15 cellular contexts compared by ENCODE assay signal in the genomic region with DNA sequence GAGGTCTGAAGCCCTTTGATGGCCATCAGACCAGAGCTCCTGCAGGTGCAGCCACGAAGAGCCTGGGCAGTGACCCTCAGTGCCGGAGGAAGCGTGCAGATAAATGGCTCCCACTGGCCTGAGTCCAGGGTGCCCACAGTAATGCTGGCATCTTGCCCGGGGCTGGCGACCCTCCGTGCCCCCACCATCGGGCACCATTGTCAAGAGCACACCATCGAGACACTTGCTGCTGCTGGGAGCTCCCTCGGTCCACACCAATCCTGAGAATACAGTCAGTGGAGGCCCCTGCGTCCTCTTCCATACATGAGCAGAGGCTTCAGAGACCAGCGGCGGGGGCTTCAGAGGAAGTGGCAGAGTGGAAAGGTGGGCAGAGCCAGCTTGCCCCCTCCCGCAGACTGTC.
DNase-seq lines count a peak whose midpoint lies in the region; ATAC-seq and TF ChIP-seq lines count a peak whose summit lies in the region.
"Had no signal": no experiment of that assay in that cellular context is flagged by ENCODE, and none has a peak within 500 bp of the region (broad histone marks: within the 10 kb centered on the region; RNA-seq: fewer than 3 reads in every experiment).

No MANE protein-coding gene starts in this region.

- 95 to 98% methylated on average over 9 to 13 of the region's 13 CpGs for WGBS in endodermal cell (ENCODE audit: insufficient coverage in 1 of 2, insufficient read length in 1 of 2), 2 experiments
- WGBS in neuronal stem cell (ENCODE audit: extremely low coverage in 2 of 2, insufficient read length in 2 of 2, insufficient replicate concordance in 1 of 2), 2 donors: no CpG with 5 or more reads among the region's 13 CpGs

- no peak overlapping the region for H3K23ac ChIP-seq in neuronal stem cell (ENCODE audit: low read depth, low read length, poor library complexity)

- no peak overlapping the region for H2BK120ac ChIP-seq in neuronal stem cell (ENCODE audit: low read depth, low read length)

- H3K27me3 ChIP-seq in endodermal cell (ENCODE audit: control insufficient read depth, insufficient read depth, low read length, poor library complexity, severe bottlenecking) (no peaks in the 10 kb centered on the region), neuronal stem cell (ENCODE audit: control insufficient read depth in 3 of 3, insufficient read depth in 3 of 3, low read depth in 1 of 3, low read length in 3 of 3) (peaks cover 0 to 5% (median 0%) of the 10 kb centered on the region in 3 experiments)
- H3K27me3 ChIP-seq: BLaER1 had no signal

- no peaks in the 10 kb centered on the region for H3K79me1 ChIP-seq in neuronal stem cell (ENCODE audit: low read depth, low read length)

- TF ChIP-seq CTCF in endodermal cell (conservative IDR thresholded peaks at IDR 0.05): no peak
- no peak for TF ChIP-seq CTCF in type B pancreatic cell (conservative IDR thresholded peaks at IDR 0.05)

- no peaks in the 10 kb centered on the region for H3K36me3 ChIP-seq in endodermal cell (ENCODE audit: control insufficient read depth, insufficient read depth, low read length)
- no peaks in the 10 kb centered on the region for H3K36me3 ChIP-seq in neuronal stem cell (replicated peaks in 1 of 2; ENCODE audit: control insufficient read depth in 2 of 2, insufficient read depth in 2 of 2, low read length in 2 of 2)
- H3K36me3 ChIP-seq: BLaER1 had no signal

- no peak overlapping the region for H3K4me2 ChIP-seq in neuronal stem cell (ENCODE audit: insufficient read depth, low read length, poor library complexity, severe bottlenecking)
- H3K4me2 ChIP-seq: BLaER1 had no signal

- no peak overlapping the region for H2BK12ac ChIP-seq in neuronal stem cell (ENCODE audit: low read length)

- H3K4me1 ChIP-seq in endodermal cell (ENCODE audit: control insufficient read depth, insufficient read depth, low read length) (no peaks in the 10 kb centered on the region), neuronal stem cell (ENCODE audit: control insufficient read depth in 2 of 2, insufficient read depth in 1 of 2, low read depth in 1 of 2, low read length in 2 of 2) (no peaks in the 10 kb centered on the region)
- H3K4me1 ChIP-seq: BLaER1, Caco-2 had no signal

- H3K9me3 ChIP-seq in endodermal cell (ENCODE audit: control insufficient read depth, low read length): no peaks in the 10 kb centered on the region
- H3K9me3 ChIP-seq in neuronal stem cell (replicated peaks in 1 of 2; ENCODE audit: control insufficient read depth in 2 of 2, insufficient read depth in 1 of 2, low read depth in 1 of 2, low read length in 2 of 2): no peaks in the 10 kb centered on the region
- H3K9me3 ChIP-seq: Caco-2 had no signal

- H3K18ac ChIP-seq in neuronal stem cell (ENCODE audit: low read length): peak overlapping the region; percentile 29

- H3K4me1 Mint-ChIP-seq in endodermal cell (peaks cover 2% of the 10 kb centered on the region), type B pancreatic cell (ENCODE audit: unreplicated experiment) (no peaks in the 10 kb centered on the region)
- H3K4me1 Mint-ChIP-seq: CD8-positive, alpha-beta memory T cell had no signal

- H3K27me3 Mint-ChIP-seq in endodermal cell (ENCODE audit: insufficient read depth) (peaks cover 72% of the 10 kb centered on the region), type B pancreatic cell (peaks cover 30% of the 10 kb centered on the region)

- POLR2A ChIA-PET in HEK293T (lab: Yijun Ruan, JAX): no interaction called here

- H3K4me3 Mint-ChIP-seq in endodermal cell (no peak overlapping the region), type B pancreatic cell (no peak overlapping the region)
- H3K4me3 Mint-ChIP-seq: CD8-positive, alpha-beta memory T cell had no signal

- no peak overlapping the region for H2AFZ ChIP-seq in neuronal stem cell (ENCODE audit: low read length)

- H2BK5ac ChIP-seq in neuronal stem cell (ENCODE audit: low read length): no peak overlapping the region

- no peaks in the 10 kb centered on the region for H3K36me3 Mint-ChIP-seq in endodermal cell (ENCODE audit: low read depth)
- H3K36me3 Mint-ChIP-seq in type B pancreatic cell: no peaks in the 10 kb centered on the region
- H3K36me3 Mint-ChIP-seq: CD8-positive, alpha-beta memory T cell had no signal

- no peak overlapping the region for H4K8ac ChIP-seq in neuronal stem cell (ENCODE audit: low read depth, low read length)

- CTCF ChIA-PET in HEK293T (lab: Yijun Ruan, JAX): no interaction called here

- H3K9me3 Mint-ChIP-seq in endodermal cell (no peaks in the 10 kb centered on the region), type B pancreatic cell (peaks cover 3% of the 10 kb centered on the region)

- H3K14ac ChIP-seq in neuronal stem cell (ENCODE audit: low read length): no peak overlapping the region

- no peak overlapping the region for H4K91ac ChIP-seq in neuronal stem cell (ENCODE audit: low read depth, low read length, poor library complexity)

- H3K4me3 ChIP-seq in endodermal cell (ENCODE audit: low read length): no peak overlapping the region
- H3K4me3 ChIP-seq in neuronal stem cell (ENCODE audit: low read length in 2 of 2): no peak overlapping the region
- H3K4me3 ChIP-seq: BLaER1 had no signal

- H3K27ac Mint-ChIP-seq in endodermal cell: no peak overlapping the region
- no peak overlapping the region for H3K27ac Mint-ChIP-seq in type B pancreatic cell
- H3K27ac Mint-ChIP-seq: CD8-positive, alpha-beta memory T cell had no signal

- no peak for ATAC-seq in GM21576 (IDR thresholded peaks at IDR 0.05; ENCODE audit: unreplicated experiment)

- peak; percentile 6 for DNase-seq in activated CD8-positive, alpha-beta memory T cell treated with anti-CD3 and anti-CD28 coated beads, Interleukin-2, amount 50 U/mL, for 48 hours
- DNase-seq in activated CD8-positive, alpha-beta memory T cell treated with anti-CD3 and anti-CD28 coated beads for 24 hours: no peak
- DNase-seq in endodermal cell (peak; percentile 17), neuronal stem cell (ENCODE audit: low spot score) (no peak), type B pancreatic cell (ENCODE audit: extremely low spot score, unreplicated experiment) (peak; percentile 43), HEK293T (ENCODE audit: extremely low spot score) (no peak), DMS53 (lab: John Stamatoyannopoulos, UW) (no peak)
- DNase-seq: 8988T; AML-193; Caco-2; CD8-positive, alpha-beta memory T cell; GF-D8; H7 had no signal

- no peak overlapping the region for H2BK15ac ChIP-seq in neuronal stem cell (ENCODE audit: low read length)

- H2AK5ac ChIP-seq in neuronal stem cell (ENCODE audit: low read depth, low read length): peak overlapping the region; percentile 27

- H3K27ac ChIP-seq in endodermal cell (ENCODE audit: low read depth, low read length): no peak overlapping the region
- no peak overlapping the region for H3K27ac ChIP-seq in neuronal stem cell (replicated peaks; ENCODE audit: low read length)
- H3K27ac ChIP-seq: BLaER1 had no signal

- H3K4ac ChIP-seq in neuronal stem cell (ENCODE audit: low read length): no peak overlapping the region

- H3K9ac ChIP-seq in endodermal cell (ENCODE audit: extremely low read depth, low read length, poor library complexity, severe bottlenecking): no peak overlapping the region
- no peak overlapping the region for H3K9ac ChIP-seq in neuronal stem cell (ENCODE audit: low read depth, low read length, poor library complexity)
- H3K9ac ChIP-seq: BLaER1 had no signal

TF ChIP-seq in HEK293T, 16 proteins besides CTCF, POLR2A, EP300 and RAD21:
- TF ChIP-seq SP1 (IDR thresholded peaks at IDR 0.05) (no peak), ELF4 (IDR thresholded peaks at IDR 0.05) (no peak), ARNT (IDR thresholded peaks at IDR 0.05) (no peak), FOXM1 (IDR thresholded peaks at IDR 0.05; ENCODE audit: borderline replicate concordance) (no peak), FOXK2 (IDR thresholded peaks at IDR 0.05) (no peak), FOXA1 (IDR thresholded peaks at IDR 0.05) (no peak), ZNF384 (IDR thresholded peaks at IDR 0.05) (no peak), BHLHE40 (IDR thresholded peaks at IDR 0.05; ENCODE audit: borderline replicate concordance) (no peak), L3MBTL2 (conservative IDR thresholded peaks at IDR 0.05) (no peak), CTBP1 (IDR thresholded peaks at IDR 0.05; ENCODE audit: borderline replicate concordance) (no peak), LEF1 (IDR thresholded peaks at IDR 0.05; ENCODE audit: borderline replicate concordance) (no peak), SUZ12 (IDR thresholded peaks at IDR 0.05) (no peak), TARDBP (IDR thresholded peaks at IDR 0.05) (no peak), NFRKB (IDR thresholded peaks at IDR 0.05) (no peak), HDGF (IDR thresholded peaks at IDR 0.05; ENCODE audit: borderline replicate concordance) (no peak)
- TF ChIP-seq, protein P1, sequence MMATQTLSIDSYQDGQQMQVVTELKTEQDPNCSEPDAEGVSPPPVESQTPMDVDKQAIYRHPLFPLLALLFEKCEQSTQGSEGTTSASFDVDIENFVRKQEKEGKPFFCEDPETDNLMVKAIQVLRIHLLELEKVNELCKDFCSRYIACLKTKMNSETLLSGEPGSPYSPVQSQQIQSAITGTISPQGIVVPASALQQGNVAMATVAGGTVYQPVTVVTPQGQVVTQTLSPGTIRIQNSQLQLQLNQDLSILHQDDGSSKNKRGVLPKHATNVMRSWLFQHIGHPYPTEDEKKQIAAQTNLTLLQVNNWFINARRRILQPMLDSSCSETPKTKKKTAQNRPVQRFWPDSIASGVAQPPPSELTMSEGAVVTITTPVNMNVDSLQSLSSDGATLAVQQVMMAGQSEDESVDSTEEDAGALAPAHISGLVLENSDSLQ (IDR thresholded peaks at IDR 0.05): no peak

Comparison
In these comparisons a context has a peak if more than half of its experiments do, and no peak if none do; other contexts are left out.
1. DNase-seq: peak in activated CD8-positive, alpha-beta memory T cell treated with anti-CD3 and anti-CD28 coated beads, Interleukin-2, amount 50 U/mL, for 48 hours (single experiment), endodermal cell (single experiment) and type B pancreatic cell (single experiment); none in activated CD8-positive, alpha-beta memory T cell treated with anti-CD3 and anti-CD28 coated beads for 24 hours (single experiment), neuronal stem cell (single experiment), HEK293T (single experiment) and DMS53 (single experiment).